Comparison of ENCODE assay signal across 1 cellular context in the genomic region with DNA sequence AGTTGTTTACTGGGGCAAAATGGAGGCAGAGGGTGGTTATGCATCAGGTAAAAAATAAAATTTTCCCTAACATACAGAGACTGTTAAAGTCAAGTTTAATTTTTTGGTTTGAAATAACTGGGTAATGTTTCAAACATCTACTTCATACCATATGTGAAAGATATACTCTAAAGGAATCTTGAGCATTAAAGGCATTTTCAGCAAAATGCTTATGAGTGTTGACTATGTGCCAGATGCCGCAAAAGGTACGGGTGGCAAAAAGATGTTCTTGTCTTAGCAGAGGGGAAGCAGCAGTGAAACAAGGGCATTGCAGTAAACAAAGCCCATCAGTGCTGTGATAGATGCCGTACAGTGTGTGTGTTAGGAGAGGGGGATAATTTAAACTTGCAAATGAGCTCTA.
TF ChIP-seq lines count a peak whose summit lies in the region.

No MANE protein-coding gene starts in this region.

TF ChIP-seq in IMR-90, 13 proteins besides CTCF, POLR2A, EP300 and RAD21 (continued from another document):
- TF ChIP-seq, protein P1, sequence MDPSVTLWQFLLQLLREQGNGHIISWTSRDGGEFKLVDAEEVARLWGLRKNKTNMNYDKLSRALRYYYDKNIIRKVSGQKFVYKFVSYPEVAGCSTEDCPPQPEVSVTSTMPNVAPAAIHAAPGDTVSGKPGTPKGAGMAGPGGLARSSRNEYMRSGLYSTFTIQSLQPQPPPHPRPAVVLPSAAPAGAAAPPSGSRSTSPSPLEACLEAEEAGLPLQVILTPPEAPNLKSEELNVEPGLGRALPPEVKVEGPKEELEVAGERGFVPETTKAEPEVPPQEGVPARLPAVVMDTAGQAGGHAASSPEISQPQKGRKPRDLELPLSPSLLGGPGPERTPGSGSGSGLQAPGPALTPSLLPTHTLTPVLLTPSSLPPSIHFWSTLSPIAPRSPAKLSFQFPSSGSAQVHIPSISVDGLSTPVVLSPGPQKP (IDR thresholded peaks at IDR 0.05; ENCODE audit: borderline replicate concordance, low read depth, low read length): no peak
- no peak for TF ChIP-seq RCOR1 (IDR thresholded peaks at IDR 0.05; ENCODE audit: insufficient replicate concordance, low read length)
- TF ChIP-seq, protein P2, sequence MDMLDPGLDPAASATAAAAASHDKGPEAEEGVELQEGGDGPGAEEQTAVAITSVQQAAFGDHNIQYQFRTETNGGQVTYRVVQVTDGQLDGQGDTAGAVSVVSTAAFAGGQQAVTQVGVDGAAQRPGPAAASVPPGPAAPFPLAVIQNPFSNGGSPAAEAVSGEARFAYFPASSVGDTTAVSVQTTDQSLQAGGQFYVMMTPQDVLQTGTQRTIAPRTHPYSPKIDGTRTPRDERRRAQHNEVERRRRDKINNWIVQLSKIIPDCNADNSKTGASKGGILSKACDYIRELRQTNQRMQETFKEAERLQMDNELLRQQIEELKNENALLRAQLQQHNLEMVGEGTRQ (IDR thresholded peaks at IDR 0.05; ENCODE audit: low read depth, low read length): no peak
- no peak for TF ChIP-seq MXI1 (IDR thresholded peaks at IDR 0.05; ENCODE audit: borderline replicate concordance, low read depth, low read length)
- no peak for TF ChIP-seq SMC3 (IDR thresholded peaks at IDR 0.05; ENCODE audit: low read depth, low read length)
- TF ChIP-seq MAZ (IDR thresholded peaks at IDR 0.05; ENCODE audit: borderline replicate concordance, low read depth, low read length): no peak
- TF ChIP-seq CEBPB (IDR thresholded peaks at IDR 0.05; ENCODE audit: low read depth, low read length): no peak
